ENCODE assay signal across 8 cellular contexts in the genomic region with DNA sequence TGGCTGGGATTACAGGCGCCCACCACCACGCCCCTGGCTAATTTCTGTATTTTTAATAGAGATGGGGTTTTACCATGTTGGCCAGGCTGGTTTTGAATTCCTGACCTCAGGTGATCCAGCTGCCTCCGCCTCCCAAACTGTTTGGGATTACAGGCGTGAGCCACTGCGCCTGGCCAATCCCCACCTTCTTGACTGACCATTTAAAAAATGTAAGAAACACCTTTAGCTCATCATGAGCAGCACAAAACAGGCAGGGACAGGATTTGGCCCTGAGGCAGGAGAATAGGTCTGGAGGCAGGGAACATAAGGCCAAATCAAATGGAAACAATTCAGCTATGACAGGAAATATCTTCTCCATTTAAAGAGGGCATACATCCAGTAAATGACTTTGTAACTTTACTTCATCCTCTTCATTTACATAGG. TPM values are rescaled to one million over a fixed set of nuclear protein-coding genes. Genes with fewer than 3 reads are reported as not detected.
A peak's percentile ranks its signal among the peaks of the same experiment; 100 is the strongest.
DNase-seq lines count a peak whose midpoint lies in the region; ATAC-seq, FAIRE-seq and TF ChIP-seq lines count a peak whose summit lies in the region.

No MANE protein-coding gene starts in this region.

- peak overlapping the region; percentile 90 for H3K9ac ChIP-seq in muscle layer of colon (ENCODE audit: low read length)

- peaks cover 0 to 8% of the 10 kb centered on the region in 2 donors for H3K4me1 ChIP-seq in breast epithelium
- H3K4me1 ChIP-seq in muscle layer of colon (ENCODE audit: insufficient read depth, low read length) = peaks cover 23% of the 10 kb centered on the region

- intact Hi-C loops in breast epithelium (cut with DNase I; ENCODE audit: low total_unique reads) = no loop called here

- no peaks in the 10 kb centered on the region for H3K36me3 Mint-ChIP-seq in HFFc6 (ENCODE audit: low read depth)

- peak overlapping the region; percentile 97 for H3K27ac Mint-ChIP-seq in HFFc6

- no peak for FAIRE-seq in D721Med (lab: Jason Lieb, UNC)

- DNase-seq in HFFc6 (no peak), breast epithelium (ENCODE audit: low spot score in 2 of 2) (peak in 1 of 2 donors; percentile 76), MV-4-11 (lab: John Stamatoyannopoulos, UW) (no peak), NCI-H146 (lab: John Stamatoyannopoulos, UW) (no peak), D721Med (ENCODE audit: insufficient read length, low spot score) (no peak)

- H3K27ac ChIP-seq in 22Rv1 = peak overlapping the region; percentile 90
- peak overlapping the region; percentile 95 to 99 for H3K27ac ChIP-seq in breast epithelium
- no peak overlapping the region for H3K27ac ChIP-seq in muscle layer of colon (ENCODE audit: low read depth, low read length)

- TF ChIP-seq CTCF in 22Rv1 (IDR thresholded peaks at IDR 0.05) = no peak
- no peak for TF ChIP-seq CTCF in HFFc6 (IDR thresholded peaks at IDR 0.05)
- TF ChIP-seq CTCF in breast epithelium (IDR thresholded peaks at IDR 0.05) = no peak
- no peak for TF ChIP-seq CTCF in D721Med (IDR thresholded peaks at IDR 0.05; ENCODE audit: insufficient read depth, missing control alignments)

- no peak for ATAC-seq in HG03432 (IDR thresholded peaks at IDR 0.05; ENCODE audit: unreplicated experiment)

- peak overlapping the region; percentile 98 for H3K4me3 Mint-ChIP-seq in HFFc6

- H3K27me3 ChIP-seq in breast epithelium (no peaks in the 10 kb centered on the region), muscle layer of colon (ENCODE audit: control insufficient read depth in 1 of 2, insufficient read depth in 2 of 2, low read length in 2 of 2) (no peaks in the 10 kb centered on the region)

- H3K9me3 ChIP-seq in breast epithelium = no peaks in the 10 kb centered on the region
- no peaks in the 10 kb centered on the region for H3K9me3 ChIP-seq in muscle layer of colon (ENCODE audit: low read length)

- no peaks in the 10 kb centered on the region for H3K36me3 ChIP-seq in breast epithelium
- peaks cover 7% of the 10 kb centered on the region for H3K36me3 ChIP-seq in muscle layer of colon (ENCODE audit: insufficient read depth, low read length)

- no peak for TF ChIP-seq POLR2A in breast epithelium (IDR thresholded peaks at IDR 0.05)

- peaks cover 8% of the 10 kb centered on the region for H3K27me3 Mint-ChIP-seq in HFFc6 (ENCODE audit: insufficient read depth)

- peaks cover 18% of the 10 kb centered on the region for H3K4me1 Mint-ChIP-seq in HFFc6 (ENCODE audit: low read depth)

- peak overlapping the region; percentile 46 to 77 (median 68) for H3K4me3 ChIP-seq in breast epithelium
- H3K4me3 ChIP-seq in muscle layer of colon (ENCODE audit: low read depth in 1 of 2, low read length in 2 of 2) = peak overlapping the region in 1 of 2 donors; percentile 88

- H3K9me3 Mint-ChIP-seq in HFFc6 = no peaks in the 10 kb centered on the region

RNA-seq across cellular contexts. Expression of a gene that starts 1.4 kb away (rescaled TPM):
- total RNA-seq in HFFc6 (2021; fragmentation: NEBNext Ultra II Directional; extraction: Animal tissue kit (Norgen Biotek cat#: 25700)) = 10 to 100 TPM in 5 of 6 experiments, 1 to 10 TPM in 1; 9.7 to 14.9 (median 13.1) TPM
- total RNA-seq in breast epithelium = 10 to 100 TPM; 24.3 to 41.3 (median 37.1) TPM

RNA-seq across cellular contexts. Expression of a gene that starts 12.2 kb away (rescaled TPM):
- total RNA-seq in HFFc6 (2021; fragmentation: NEBNext Ultra II Directional; extraction: Animal tissue kit (Norgen Biotek cat#: 25700)) = 1 to 10 TPM; 6.1 to 9.0 (median 7.3) TPM
- 1 to 10 TPM in 2 of 3 donors, under 1 TPM in 1; 0.66 to 1.2 (median 1.1) TPM for total RNA-seq in breast epithelium

RNA-seq across cellular contexts. Expression of a gene that starts 18.0 kb away (rescaled TPM):
- total RNA-seq in HFFc6 (2021; fragmentation: NEBNext Ultra II Directional; extraction: Animal tissue kit (Norgen Biotek cat#: 25700)) = 1 to 10 TPM; 4.9 to 9.0 (median 6.0) TPM
- 100 to 1,000 TPM in 1 of 3 donors, 10 to 100 TPM in 2; 50.1 to 103 (median 91.6) TPM for total RNA-seq in breast epithelium

RNA-seq across cellular contexts. Expression of a gene that starts 34.6 kb away (rescaled TPM):
- under 1 TPM in 1 of 6 experiments, not detected in 5; 0.14 TPM for total RNA-seq in HFFc6 (2021; fragmentation: NEBNext Ultra II Directional; extraction: Animal tissue kit (Norgen Biotek cat#: 25700))
- total RNA-seq in breast epithelium = 1 to 10 TPM in 1 of 3 donors, under 1 TPM in 1, not detected in 1; 0.33 to 1.3 TPM

RNA-seq across cellular contexts. Expression of a gene that starts 38.7 kb away (rescaled TPM):
- total RNA-seq in HFFc6 (2021; fragmentation: NEBNext Ultra II Directional; extraction: Animal tissue kit (Norgen Biotek cat#: 25700)) = 10 to 100 TPM; 51.9 to 66.1 (median 56.0) TPM
- 10 to 100 TPM in 1 of 3 donors, 1 to 10 TPM in 2; 8.6 to 12.1 (median 8.8) TPM for total RNA-seq in breast epithelium

Comparison
In these comparisons a context has a peak if more than half of its experiments do, and no peak if none do; other contexts are left out.
1. RNA of a gene that starts 18.0 kb away (total RNA-seq): 50.1 to 103 TPM in breast epithelium; 4.9 to 9.0 TPM in HFFc6; every median in the first group is over 4 times any median in the second.